Comparison of ENCODE assay signal across 27 cellular contexts in the genomic region with DNA sequence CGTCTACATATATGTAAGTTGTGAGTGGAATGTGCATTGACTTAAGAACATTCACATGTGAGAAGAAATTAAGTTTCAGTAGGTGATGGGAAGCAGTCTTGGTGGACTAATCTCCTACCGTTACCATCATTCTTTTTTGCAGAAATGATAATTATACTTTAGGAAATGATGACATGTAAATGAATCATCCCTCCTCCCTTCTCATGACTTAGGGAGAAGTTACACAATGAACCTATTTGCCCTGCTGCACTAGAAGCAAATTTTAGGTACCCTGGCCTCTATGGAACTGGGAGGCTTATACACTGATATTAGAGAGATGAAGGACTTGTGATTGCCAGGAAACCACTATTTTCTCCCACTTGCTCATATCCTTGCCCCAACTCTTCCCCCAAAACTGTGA.
DNase-seq lines count a peak whose midpoint lies in the region; ATAC-seq lines count a peak whose summit lies in the region.
"Had no signal": no experiment of that assay in that cellular context is flagged by ENCODE, and none has a peak within 500 bp of the region (broad histone marks: within the 10 kb centered on the region; RNA-seq: fewer than 3 reads in every experiment).

No MANE protein-coding gene starts in this region.

- H3K4me1 Mint-ChIP-seq in effector memory CD8-positive, alpha-beta T cell (ENCODE audit: low read depth in 2 of 2), result no peaks in the 10 kb centered on the region
- H3K4me1 Mint-ChIP-seq in activated T-cell treated with anti-CD3 and anti-CD28 coated beads, Interleukin-2, amount 50 U/mL, for 72 hours (ENCODE audit: low read depth), result no peaks in the 10 kb centered on the region
- H3K4me1 Mint-ChIP-seq: neural progenitor cell, T-helper 17 cell had no signal

- no peak overlapping the region for H3K4me3 Mint-ChIP-seq in effector memory CD8-positive, alpha-beta T cell
- no peak overlapping the region for H3K4me3 Mint-ChIP-seq in activated T-cell treated with anti-CD3 and anti-CD28 coated beads, Interleukin-2, amount 50 U/mL, for 72 hours
- H3K4me3 Mint-ChIP-seq: activated CD4-positive, alpha-beta memory T cell treated with anti-CD3 and anti-CD28 coated beads for 36 hours; activated T-helper 1 cell treated with anti-CD3 and anti-CD28 coated beads, Interleukin-12 subunit alpha, Interleukin-12 subunit beta, Interleukin-2, Interleukin-4 antibody, amounts not matched to agents 30 ng/mL and 10 ng/mL and 1 ng/mL, durations not matched to agents 14 hours and 24 hours and 36 hours; CD8-positive, alpha-beta T cell; neural progenitor cell; stimulated activated naive CD8-positive, alpha-beta T cell treated with anti-CD3 and anti-CD28 coated beads, Interleukin-15, Interleukin-2, amounts not matched to agents 100 ng/mL and 50 ng/mL, for 24 hours; T-helper 17 cell had no signal

- H3K27ac Mint-ChIP-seq in effector memory CD8-positive, alpha-beta T cell, result no peak overlapping the region
- H3K27ac Mint-ChIP-seq in activated T-cell treated with anti-CD3 and anti-CD28 coated beads, Interleukin-2, amount 50 U/mL, for 72 hours, result no peak overlapping the region
- H3K27ac Mint-ChIP-seq: activated CD4-positive, alpha-beta memory T cell treated with anti-CD3 and anti-CD28 coated beads for 36 hours; activated T-helper 1 cell treated with anti-CD3 and anti-CD28 coated beads, Interleukin-12 subunit alpha, Interleukin-12 subunit beta, Interleukin-2, Interleukin-4 antibody, amounts not matched to agents 30 ng/mL and 10 ng/mL and 1 ng/mL, durations not matched to agents 14 hours and 24 hours and 36 hours; CD8-positive, alpha-beta T cell; neural progenitor cell; stimulated activated naive CD8-positive, alpha-beta T cell treated with anti-CD3 and anti-CD28 coated beads, Interleukin-15, Interleukin-2, amounts not matched to agents 100 ng/mL and 50 ng/mL, for 24 hours; T-helper 17 cell had no signal

- H3K27me3 Mint-ChIP-seq in effector memory CD8-positive, alpha-beta T cell, result no peaks in the 10 kb centered on the region
- no peaks in the 10 kb centered on the region for H3K27me3 Mint-ChIP-seq in activated T-cell treated with anti-CD3 and anti-CD28 coated beads, Interleukin-2, amount 50 U/mL, for 72 hours (ENCODE audit: low read depth)
- H3K27me3 Mint-ChIP-seq: activated CD4-positive, alpha-beta memory T cell treated with anti-CD3 and anti-CD28 coated beads for 36 hours; stimulated activated naive CD8-positive, alpha-beta T cell treated with anti-CD3 and anti-CD28 coated beads, Interleukin-15, Interleukin-2, amounts not matched to agents 100 ng/mL and 50 ng/mL, for 24 hours; T-helper 17 cell had no signal

- peaks cover 7 to 9% of the 10 kb centered on the region in 2 donors for H3K9me3 Mint-ChIP-seq in effector memory CD8-positive, alpha-beta T cell
- H3K9me3 Mint-ChIP-seq in activated T-cell treated with anti-CD3 and anti-CD28 coated beads, Interleukin-2, amount 50 U/mL, for 72 hours, result peaks cover 0 to 3% of the 10 kb centered on the region in 2 donors
- H3K9me3 Mint-ChIP-seq: activated CD4-positive, alpha-beta memory T cell treated with anti-CD3 and anti-CD28 coated beads for 36 hours; activated T-helper 1 cell treated with anti-CD3 and anti-CD28 coated beads, Interleukin-12 subunit alpha, Interleukin-12 subunit beta, Interleukin-2, Interleukin-4 antibody, amounts not matched to agents 30 ng/mL and 10 ng/mL and 1 ng/mL, durations not matched to agents 14 hours and 24 hours and 36 hours; stimulated activated naive CD8-positive, alpha-beta T cell treated with anti-CD3 and anti-CD28 coated beads, Interleukin-15, Interleukin-2, amounts not matched to agents 100 ng/mL and 50 ng/mL, for 24 hours had no signal

- peak; percentile 61 for DNase-seq in ELR (ENCODE audit: low read depth)
- DNase-seq in LHCN-M2 (ENCODE audit: low read depth), result peak; percentile 30
- peak; percentile 3 for DNase-seq in dermis blood vessel endothelial cell
- DNase-seq in iris pigment epithelial cell (ENCODE audit: low read depth), result peak; percentile 9
- no peak for DNase-seq in effector memory CD8-positive, alpha-beta T cell
- no peak for DNase-seq in GDM1 (lab: John Stamatoyannopoulos, UW)
- DNase-seq in activated T-cell treated with anti-CD3 and anti-CD28 coated beads, Interleukin-2, amount 50 U/mL, for 72 hours, result no peak
- DNase-seq: activated CD4-positive, alpha-beta memory T cell treated with anti-CD3 and anti-CD28 coated beads for 36 hours; activated naive CD4-positive, alpha-beta T cell treated with Interleukin-2 at 50 U/mL for 16 hours; adrenal gland; BE2C; body of pancreas; CD8-positive, alpha-beta T cell; cerebellar nuclear complex; heart right ventricle; KG1; kidney; MM.1S; NCI-H1417 treated with DMSO at 0.1 percent for 48 hours; NCI-H2029 treated with DMSO at 0.1 percent for 48 hours; RPMI8226; stimulated activated CD4-positive, alpha-beta T cell treated with anti-CD3 and anti-CD28 coated beads, Interleukin-1b, Interleukin-23, amount 100 ng/mL, for 48 hours; T-helper 17 cell had no signal

- H3K36me3 Mint-ChIP-seq in effector memory CD8-positive, alpha-beta T cell (ENCODE audit: insufficient read depth), result no peaks in the 10 kb centered on the region
- H3K36me3 Mint-ChIP-seq in activated T-cell treated with anti-CD3 and anti-CD28 coated beads, Interleukin-2, amount 50 U/mL, for 72 hours (ENCODE audit: insufficient read depth in 2 of 2), result no peaks in the 10 kb centered on the region
- H3K36me3 Mint-ChIP-seq: activated CD4-positive, alpha-beta memory T cell treated with anti-CD3 and anti-CD28 coated beads for 36 hours; CD8-positive, alpha-beta T cell; neural progenitor cell had no signal

- ATAC-seq in effector memory CD8-positive, alpha-beta T cell (replicated peaks), result no peak
- no peak for ATAC-seq in activated T-cell treated with anti-CD3 and anti-CD28 coated beads, Interleukin-2, amount 50 U/mL, for 72 hours (replicated peaks in 1 of 2)
- ATAC-seq: activated CD4-positive, CD25-positive, alpha-beta regulatory T cell treated with anti-CD3 and anti-CD28 coated beads, Interleukin-2, amount 50 U/mL, for 24 hours; body of pancreas; CD8-positive, alpha-beta T cell; heart right ventricle; T-helper 17 cell had no signal

Comparison
In these comparisons a context has a peak if more than half of its experiments do, and no peak if none do; other contexts are left out.
1. DNase-seq: peak in ELR (single experiment), LHCN-M2 (single experiment), dermis blood vessel endothelial cell (single experiment) and iris pigment epithelial cell (single experiment); none in effector memory CD8-positive, alpha-beta T cell (0 of 3), GDM1 (single experiment) and activated T-cell treated with anti-CD3 and anti-CD28 coated beads, Interleukin-2, amount 50 U/mL, for 72 hours (0 of 2).